In the genomic region with DNA sequence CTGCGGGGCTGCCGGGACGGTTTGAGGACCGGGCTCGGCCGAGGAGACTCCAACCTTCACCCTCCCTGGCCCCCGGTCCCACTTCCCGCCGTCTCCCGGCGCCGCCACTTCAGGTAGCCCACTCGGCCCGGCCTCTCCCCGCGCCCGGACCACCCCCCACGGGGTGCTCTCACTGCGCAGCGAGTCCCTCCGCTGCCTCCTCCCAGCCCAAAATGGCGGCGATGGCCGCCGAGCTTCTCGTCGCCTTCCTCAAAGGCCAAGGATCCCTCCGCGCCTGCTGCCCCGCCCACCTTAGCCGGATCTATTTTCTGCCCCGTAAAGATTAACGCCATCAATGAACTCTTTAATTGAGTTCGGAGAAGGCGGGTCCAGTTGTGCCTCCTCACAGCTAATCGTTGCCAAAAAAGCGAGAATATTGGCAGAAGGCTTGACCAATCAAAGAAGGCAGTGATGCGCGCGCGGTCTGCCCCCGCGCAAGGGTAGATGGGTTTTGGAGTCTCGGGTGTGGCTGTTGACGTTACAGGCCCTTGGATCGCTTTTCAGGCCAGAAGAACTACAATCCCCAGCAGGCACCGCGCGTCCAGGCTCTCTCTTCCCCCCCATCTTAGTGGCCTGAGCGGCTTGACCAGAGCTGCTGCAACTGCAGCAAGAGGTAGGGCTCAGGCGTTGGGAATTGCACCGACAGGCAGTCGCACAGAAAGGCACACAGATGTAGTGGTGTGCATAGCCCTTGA, we compare ENCODE assay signal across 2 cellular contexts.
TF ChIP-seq lines count a peak whose summit lies in the region.

A gene with protein sequence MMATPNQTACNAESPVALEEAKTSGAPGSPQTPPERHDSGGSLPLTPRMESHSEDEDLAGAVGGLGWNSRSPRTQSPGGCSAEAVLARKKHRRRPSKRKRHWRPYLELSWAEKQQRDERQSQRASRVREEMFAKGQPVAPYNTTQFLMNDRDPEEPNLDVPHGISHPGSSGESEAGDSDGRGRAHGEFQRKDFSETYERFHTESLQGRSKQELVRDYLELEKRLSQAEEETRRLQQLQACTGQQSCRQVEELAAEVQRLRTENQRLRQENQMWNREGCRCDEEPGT (plus strand): TSS at position 588 of the 734 bp plus-strand sequence. CDS start 919 bp downstream, outside the sequence.

TF ChIP-seq in HCT116, 20 proteins besides CTCF, POLR2A, EP300 and RAD21 (continued from another document):
- TF ChIP-seq, protein P1, sequence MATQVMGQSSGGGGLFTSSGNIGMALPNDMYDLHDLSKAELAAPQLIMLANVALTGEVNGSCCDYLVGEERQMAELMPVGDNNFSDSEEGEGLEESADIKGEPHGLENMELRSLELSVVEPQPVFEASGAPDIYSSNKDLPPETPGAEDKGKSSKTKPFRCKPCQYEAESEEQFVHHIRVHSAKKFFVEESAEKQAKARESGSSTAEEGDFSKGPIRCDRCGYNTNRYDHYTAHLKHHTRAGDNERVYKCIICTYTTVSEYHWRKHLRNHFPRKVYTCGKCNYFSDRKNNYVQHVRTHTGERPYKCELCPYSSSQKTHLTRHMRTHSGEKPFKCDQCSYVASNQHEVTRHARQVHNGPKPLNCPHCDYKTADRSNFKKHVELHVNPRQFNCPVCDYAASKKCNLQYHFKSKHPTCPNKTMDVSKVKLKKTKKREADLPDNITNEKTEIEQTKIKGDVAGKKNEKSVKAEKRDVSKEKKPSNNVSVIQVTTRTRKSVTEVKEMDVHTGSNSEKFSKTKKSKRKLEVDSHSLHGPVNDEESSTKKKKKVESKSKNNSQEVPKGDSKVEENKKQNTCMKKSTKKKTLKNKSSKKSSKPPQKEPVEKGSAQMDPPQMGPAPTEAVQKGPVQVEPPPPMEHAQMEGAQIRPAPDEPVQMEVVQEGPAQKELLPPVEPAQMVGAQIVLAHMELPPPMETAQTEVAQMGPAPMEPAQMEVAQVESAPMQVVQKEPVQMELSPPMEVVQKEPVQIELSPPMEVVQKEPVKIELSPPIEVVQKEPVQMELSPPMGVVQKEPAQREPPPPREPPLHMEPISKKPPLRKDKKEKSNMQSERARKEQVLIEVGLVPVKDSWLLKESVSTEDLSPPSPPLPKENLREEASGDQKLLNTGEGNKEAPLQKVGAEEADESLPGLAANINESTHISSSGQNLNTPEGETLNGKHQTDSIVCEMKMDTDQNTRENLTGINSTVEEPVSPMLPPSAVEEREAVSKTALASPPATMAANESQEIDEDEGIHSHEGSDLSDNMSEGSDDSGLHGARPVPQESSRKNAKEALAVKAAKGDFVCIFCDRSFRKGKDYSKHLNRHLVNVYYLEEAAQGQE (IDR thresholded peaks at IDR 0.05; ENCODE audit: low read depth): no peak
- peak; percentile 68 for TF ChIP-seq EGR1 (IDR thresholded peaks at IDR 0.05; ENCODE audit: low read depth)
- TF ChIP-seq CBX3 (IDR thresholded peaks at IDR 0.05; ENCODE audit: low read depth): peak; percentile 81; the same call in 1 of the 2 replicates
- TF ChIP-seq YY1 (IDR thresholded peaks at IDR 0.05; ENCODE audit: extremely low read depth, insufficient replicate concordance, low read depth, low read length): peak; percentile 99
- TF ChIP-seq, protein P2, sequence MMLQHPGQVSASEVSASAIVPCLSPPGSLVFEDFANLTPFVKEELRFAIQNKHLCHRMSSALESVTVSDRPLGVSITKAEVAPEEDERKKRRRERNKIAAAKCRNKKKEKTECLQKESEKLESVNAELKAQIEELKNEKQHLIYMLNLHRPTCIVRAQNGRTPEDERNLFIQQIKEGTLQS (IDR thresholded peaks at IDR 0.05): no peak
- TF ChIP-seq, protein P3, sequence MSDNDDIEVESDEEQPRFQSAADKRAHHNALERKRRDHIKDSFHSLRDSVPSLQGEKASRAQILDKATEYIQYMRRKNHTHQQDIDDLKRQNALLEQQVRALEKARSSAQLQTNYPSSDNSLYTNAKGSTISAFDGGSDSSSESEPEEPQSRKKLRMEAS (IDR thresholded peaks at IDR 0.05): 0 out of 2 replicates have a peak, but pooled peaks have one; percentile 25
- TF ChIP-seq CEBPB (IDR thresholded peaks at IDR 0.05; ENCODE audit: low read depth): no peak
- peak; percentile 73 for TF ChIP-seq POLR2AphosphoS5 (IDR thresholded peaks at IDR 0.05; ENCODE audit: low read depth, low read length)
- TF ChIP-seq ZFX (IDR thresholded peaks at IDR 0.05): peak; percentile 77; the same call in 1 of the 2 replicates
- TF ChIP-seq FOSL1 (IDR thresholded peaks at IDR 0.05; ENCODE audit: low read depth): no peak
- TF ChIP-seq, protein P4, sequence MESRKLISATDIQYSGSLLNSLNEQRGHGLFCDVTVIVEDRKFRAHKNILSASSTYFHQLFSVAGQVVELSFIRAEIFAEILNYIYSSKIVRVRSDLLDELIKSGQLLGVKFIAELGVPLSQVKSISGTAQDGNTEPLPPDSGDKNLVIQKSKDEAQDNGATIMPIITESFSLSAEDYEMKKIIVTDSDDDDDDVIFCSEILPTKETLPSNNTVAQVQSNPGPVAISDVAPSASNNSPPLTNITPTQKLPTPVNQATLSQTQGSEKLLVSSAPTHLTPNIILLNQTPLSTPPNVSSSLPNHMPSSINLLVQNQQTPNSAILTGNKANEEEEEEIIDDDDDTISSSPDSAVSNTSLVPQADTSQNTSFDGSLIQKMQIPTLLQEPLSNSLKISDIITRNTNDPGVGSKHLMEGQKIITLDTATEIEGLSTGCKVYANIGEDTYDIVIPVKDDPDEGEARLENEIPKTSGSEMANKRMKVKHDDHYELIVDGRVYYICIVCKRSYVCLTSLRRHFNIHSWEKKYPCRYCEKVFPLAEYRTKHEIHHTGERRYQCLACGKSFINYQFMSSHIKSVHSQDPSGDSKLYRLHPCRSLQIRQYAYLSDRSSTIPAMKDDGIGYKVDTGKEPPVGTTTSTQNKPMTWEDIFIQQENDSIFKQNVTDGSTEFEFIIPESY (IDR thresholded peaks at IDR 0.05; ENCODE audit: extremely low read depth, insufficient replicate concordance, low read length): peak; percentile 28
- peak; percentile 99 for TF ChIP-seq SP1 (IDR thresholded peaks at IDR 0.05; ENCODE audit: low read depth)
- TF ChIP-seq SIN3A (IDR thresholded peaks at IDR 0.05; ENCODE audit: low read depth): peak; percentile 74
- peak; percentile 88 for TF ChIP-seq SRF (IDR thresholded peaks at IDR 0.05; ENCODE audit: low read depth)
- TF ChIP-seq EZH2 (IDR thresholded peaks at IDR 0.05): no peak

TF ChIP-seq in neural cell, 6 proteins besides CTCF, POLR2A, EP300 and RAD21 (continued from another document):
- TF ChIP-seq, protein P1 (IDR thresholded peaks at IDR 0.05; ENCODE audit: borderline replicate concordance): peak; percentile 83
- TF ChIP-seq SMC3 (conservative IDR thresholded peaks at IDR 0.05; ENCODE audit: poor library complexity): no peak
